ENCODE assay signal across 1 cellular context in genomic region chr10:49001861-49002675, GRCh38.
TF ChIP-seq lines count a peak whose summit lies in the region.

No MANE protein-coding gene starts in this region.

TF ChIP-seq in HCT116, 20 proteins besides CTCF, POLR2A, EP300 and RAD21 (continued from another document):
- no peak for TF ChIP-seq REST (IDR thresholded peaks at IDR 0.05; ENCODE audit: low read depth)
- TF ChIP-seq POLR2AphosphoS5 (IDR thresholded peaks at IDR 0.05; ENCODE audit: low read depth, low read length), result no peak
- no peak for TF ChIP-seq ZBTB33 (IDR thresholded peaks at IDR 0.05; ENCODE audit: extremely low read depth, insufficient replicate concordance, low read length)
- no peak for TF ChIP-seq YY1 (IDR thresholded peaks at IDR 0.05; ENCODE audit: extremely low read depth, insufficient replicate concordance, low read depth, low read length)
- no peak for TF ChIP-seq CBX3 (IDR thresholded peaks at IDR 0.05; ENCODE audit: low read depth)
- no peak for TF ChIP-seq ZFX (IDR thresholded peaks at IDR 0.05)
- TF ChIP-seq EZH2 (IDR thresholded peaks at IDR 0.05), result no peak
